ENCODE assay signal across 8 cellular contexts in genomic region chr10:88934900-88935672, GRCh38. TPM values are rescaled to one million over a fixed set of nuclear protein-coding genes. Genes with fewer than 3 reads are reported as not detected.
DNase-seq lines count a peak whose midpoint lies in the region; ATAC-seq and TF ChIP-seq lines count a peak whose summit lies in the region.

No MANE protein-coding gene starts in this region.

- H3K27me3 ChIP-seq in duodenal mucosa (ENCODE audit: control insufficient read depth in 1 of 2, insufficient read depth in 2 of 2, low read length in 2 of 2) (no peaks in the 10 kb centered on the region), lung (ENCODE audit: control insufficient read depth, insufficient read depth) (no peaks in the 10 kb centered on the region)

- no peak overlapping the region for H3K4me3 Mint-ChIP-seq in activated CD4-positive, alpha-beta memory T cell treated with anti-CD3 and anti-CD28 coated beads for 36 hours

- H3K9me3 ChIP-seq in duodenal mucosa (ENCODE audit: control insufficient read depth in 1 of 2, low read length in 2 of 2) (no peaks in the 10 kb centered on the region), lung (ENCODE audit: control insufficient read depth in 2 of 2, insufficient read depth in 1 of 2, low read length in 1 of 2) (no peaks in the 10 kb centered on the region)

- 36 to 44% methylated on average over 17 of the region's 17 CpGs for WGBS in lung, 2 donors

- H3K9me3 Mint-ChIP-seq in activated CD4-positive, alpha-beta memory T cell treated with anti-CD3 and anti-CD28 coated beads for 36 hours: no peaks in the 10 kb centered on the region

- peak; percentile 92 for TF ChIP-seq CTCF in lung (IDR thresholded peaks at IDR 0.05; ENCODE audit: control extremely low read depth, extremely low read depth)

- peaks cover 8 to 15% of the 10 kb centered on the region in 2 donors for H3K36me3 ChIP-seq in duodenal mucosa (ENCODE audit: control insufficient read depth in 1 of 2, insufficient read depth in 2 of 2, low read length in 2 of 2)
- H3K36me3 ChIP-seq in lung (ENCODE audit: control insufficient read depth in 2 of 2, insufficient read depth in 2 of 2, low read length in 2 of 2): peaks cover 0 to 11% of the 10 kb centered on the region in 2 donors

- peak overlapping the region; percentile 2 to 15 for H3K4me3 ChIP-seq in duodenal mucosa (ENCODE audit: low read depth in 1 of 2, low read length in 2 of 2)
- H3K4me3 ChIP-seq in lung: no peak overlapping the region

- peak; percentile 55 for DNase-seq in GM04504 (ENCODE audit: low read depth)
- peak; percentile 83 for DNase-seq in NCI-H748 (lab: John Stamatoyannopoulos, UW; ENCODE audit: unreplicated experiment)
- DNase-seq in activated CD4-positive, alpha-beta memory T cell treated with anti-CD3 and anti-CD28 coated beads for 36 hours: peak; percentile 84
- DNase-seq in lung (ENCODE audit: low spot score): peak; percentile 75
- DNase-seq in stimulated activated CD4-positive, alpha-beta T cell treated with anti-CD3 and anti-CD28 coated beads, TNF-alpha, amount 100 ng/mL, for 48 hours (ENCODE audit: low read depth in 3 of 3): peak; percentile 37 to 64 (median 41)

- peak overlapping the region; percentile 47 for H3K27ac Mint-ChIP-seq in activated CD4-positive, alpha-beta memory T cell treated with anti-CD3 and anti-CD28 coated beads for 36 hours

- CTCF ChIA-PET in activated CD4-positive, alpha-beta memory T cell treated with anti-CD3 and anti-CD28 coated beads for 36 hours (lab: Charles Lee): interaction anchor here (0.6 to 9.6 kb wide), 68 partner anchors 8 to 449 kb away, joined by 3 to 376 read pairs (median 5); partner anchors contain the start of genes CH25H, FAS and STAMBPL1

- no peaks in the 10 kb centered on the region for H3K27me3 Mint-ChIP-seq in activated CD4-positive, alpha-beta memory T cell treated with anti-CD3 and anti-CD28 coated beads for 36 hours

- POLR2A ChIA-PET in activated CD4-positive, alpha-beta memory T cell treated with anti-CD3 and anti-CD28 coated beads for 36 hours (lab: Charles Lee): interaction anchor here (2.3 kb wide), 1 partner anchor 273 kb away, joined by 6 read pairs; no protein-coding TSS in a partner anchor

- no peak overlapping the region for H3K9ac ChIP-seq in duodenal mucosa (ENCODE audit: low read depth in 1 of 2, low read length in 2 of 2)

- peak; percentile 47 for ATAC-seq in HG03196 (IDR thresholded peaks at IDR 0.05; ENCODE audit: unreplicated experiment)
- ATAC-seq in lung (ENCODE audit: insufficient read depth, low FRiP score): peak; percentile 83
- ATAC-seq in HG03045 (IDR thresholded peaks at IDR 0.05; ENCODE audit: unreplicated experiment): no peak

- peaks cover 20% of the 10 kb centered on the region for H3K4me1 Mint-ChIP-seq in activated CD4-positive, alpha-beta memory T cell treated with anti-CD3 and anti-CD28 coated beads for 36 hours (ENCODE audit: low read depth)

- H3K27ac ChIP-seq in duodenal mucosa (ENCODE audit: low read depth, low read length) (no peak overlapping the region), lung (ENCODE audit: low read depth in 1 of 2, low read length in 1 of 2) (peak overlapping the region in 1 of 2 donors; percentile 51)

- H3K4me1 ChIP-seq in duodenal mucosa (ENCODE audit: control insufficient read depth in 1 of 2, insufficient read depth in 2 of 2, low read length in 2 of 2) (peaks cover 10 to 13% of the 10 kb centered on the region in 2 donors), lung (ENCODE audit: control insufficient read depth in 2 of 2, insufficient read depth in 2 of 2, low read length in 2 of 2) (no peaks in the 10 kb centered on the region)

- intact Hi-C loops in activated CD4-positive, alpha-beta memory T cell treated with anti-CD3 and anti-CD28 coated beads for 36 hours (cut with micrococcal nuclease): loop anchor here (1.0 to 5.0 kb wide), 11 partner anchors 26 to 282 kb away; partner anchors contain the start of gene FAS

- peaks cover 3% of the 10 kb centered on the region for H3K36me3 Mint-ChIP-seq in activated CD4-positive, alpha-beta memory T cell treated with anti-CD3 and anti-CD28 coated beads for 36 hours

RNA-seq across cellular contexts. Expression of gene ACTA2, which starts 17.5 kb away (rescaled TPM):
- total RNA-seq in activated CD4-positive, alpha-beta memory T cell treated with anti-CD3 and anti-CD28 coated beads for 36 hours: 10 to 100 TPM; 18.6 to 23.3 TPM
- 100 to 1,000 TPM; 291 to 485 TPM for total RNA-seq in lung
- polyA plus RNA-seq in lung: 100 to 1,000 TPM; 186 to 206 TPM

RNA-seq across cellular contexts. Expression of gene STAMBPL1, which starts 55.0 kb away (rescaled TPM):
- total RNA-seq in activated CD4-positive, alpha-beta memory T cell treated with anti-CD3 and anti-CD28 coated beads for 36 hours: 10 to 100 TPM; 27.9 to 28.2 TPM
- 10 to 100 TPM in 1 of 2 donors, 1 to 10 TPM in 1; 7.4 to 24.5 TPM for total RNA-seq in lung
- polyA plus RNA-seq in lung: 1 to 10 TPM; 1.7 to 2.7 TPM

RNA-seq across cellular contexts. Expression of gene FAS, which starts 55.5 kb away (rescaled TPM):
- total RNA-seq in activated CD4-positive, alpha-beta memory T cell treated with anti-CD3 and anti-CD28 coated beads for 36 hours: 10 to 100 TPM; 62.2 to 63.5 TPM
- 10 to 100 TPM; 35.1 to 74.7 TPM for total RNA-seq in lung
- polyA plus RNA-seq in lung: 10 to 100 TPM; 10.5 to 37.5 TPM

Comparison
In these comparisons a context has a peak if more than half of its experiments do, and no peak if none do; other contexts are left out.
1. RNA of gene ACTA2, which starts 17.5 kb away (total RNA-seq): 291 to 485 TPM in lung; 18.6 to 23.3 TPM in activated CD4-positive, alpha-beta memory T cell treated with anti-CD3 and anti-CD28 coated beads for 36 hours; every median in the first group is over 10 times any median in the second.
2. Peak in every context shown above with its lines, with median percentiles within 50 percentile points of each other: DNase-seq.